9 cellular contexts compared by ENCODE assay signal in the genomic region with DNA sequence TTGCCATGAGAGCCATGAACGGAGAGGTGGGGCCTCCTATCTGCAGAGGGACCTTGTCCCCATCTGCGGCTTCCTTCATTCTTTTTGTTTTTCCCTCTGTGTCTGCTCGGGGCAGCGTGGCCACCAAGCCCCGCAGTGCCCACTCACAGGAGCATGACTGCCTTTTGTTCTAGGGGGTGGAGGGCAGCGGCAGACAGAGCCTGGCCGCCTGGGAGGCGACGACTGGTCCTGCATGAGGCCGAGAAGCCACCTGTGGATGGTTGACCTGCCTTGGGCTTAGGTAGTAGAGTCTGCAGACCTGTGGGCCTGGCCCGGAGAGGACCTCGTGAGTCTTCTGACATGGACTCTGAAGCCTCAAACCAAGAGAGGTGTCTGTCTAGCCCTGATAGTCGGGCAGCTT. TPM values are rescaled to one million over a fixed set of nuclear protein-coding genes. Genes with fewer than 3 reads are reported as not detected.
DNase-seq lines count a peak whose midpoint lies in the region; ATAC-seq, FAIRE-seq and TF ChIP-seq lines count a peak whose summit lies in the region.
"Had no signal": no experiment of that assay in that cellular context is flagged by ENCODE, and none has a peak within 500 bp of the region (broad histone marks: within the 10 kb centered on the region; RNA-seq: fewer than 3 reads in every experiment).

No MANE protein-coding gene starts in this region.

- peak overlapping the region; percentile 60 to 92 (median 63) for H3K4me3 ChIP-seq in keratinocyte (ENCODE audit: control insufficient read depth in 2 of 3, extremely low read depth in 1 of 3, insufficient read depth in 2 of 3, low read depth in 1 of 3, low read length in 3 of 3)
- peak overlapping the region; percentile 67 for H3K4me3 ChIP-seq in suprapubic skin

- H3K9me3 ChIP-seq in keratinocyte (ENCODE audit: control insufficient read depth, low read depth, low read length) (no peaks in the 10 kb centered on the region), suprapubic skin (no peaks in the 10 kb centered on the region)

- H3K27me3 ChIP-seq in keratinocyte (ENCODE audit: control insufficient read depth, extremely low read depth, insufficient read depth, low read length): no peaks in the 10 kb centered on the region
- H3K27me3 ChIP-seq in suprapubic skin: no peaks in the 10 kb centered on the region

- H3K79me2 ChIP-seq in keratinocyte (ENCODE audit: control insufficient read depth, insufficient read depth, low read length): peaks cover 20% of the 10 kb centered on the region

- H3K27ac ChIP-seq in keratinocyte (ENCODE audit: control insufficient read depth, insufficient read depth, low read length) (peak overlapping the region; percentile 96), suprapubic skin (peak overlapping the region; percentile 99)

- peaks cover 6 to 16% of the 10 kb centered on the region in 2 experiments for H3K36me3 ChIP-seq in keratinocyte (ENCODE audit: control insufficient read depth in 2 of 2, extremely low read depth in 1 of 2, insufficient read depth in 2 of 2, low read length in 2 of 2)
- H3K36me3 ChIP-seq in suprapubic skin: peaks cover 25% of the 10 kb centered on the region

- peaks cover 48% of the 10 kb centered on the region for H3K36me3 Mint-ChIP-seq in activated CD4-positive, alpha-beta T cell treated with anti-CD3 and anti-CD28 coated beads, Interleukin-2, amount 10 ng/mL, durations not matched to agents 7 days and 5 days (ENCODE audit: low read depth)
- peaks cover 3% of the 10 kb centered on the region for H3K36me3 Mint-ChIP-seq in activated naive CD8-positive, alpha-beta T cell

- FAIRE-seq in keratinocyte (lab: Jason Lieb, UNC) (no peak), HTR-8/SVneo (lab: Jason Lieb, UNC) (no peak)

- no peak overlapping the region for H2AFZ ChIP-seq in keratinocyte (ENCODE audit: control insufficient read depth, low read length)

- TF ChIP-seq CTCF in keratinocyte (optimal IDR thresholded peaks at IDR 0.05 in 1 of 3, IDR thresholded peaks at IDR 0.05 in 1 of 3, conservative IDR thresholded peaks at IDR 0.05 in 1 of 3; ENCODE audit: extremely low read depth in 1 of 3, insufficient read depth in 2 of 3, low read length in 3 of 3): no peak
- TF ChIP-seq CTCF in suprapubic skin (IDR thresholded peaks at IDR 0.05): no peak

- H3K4me2 ChIP-seq in keratinocyte (ENCODE audit: control insufficient read depth, extremely low read depth, insufficient read depth, low read depth, low read length): peak overlapping the region; percentile 85

- peaks cover 32% of the 10 kb centered on the region for H3K4me1 Mint-ChIP-seq in activated CD4-positive, alpha-beta T cell treated with anti-CD3 and anti-CD28 coated beads, Interleukin-2, amount 10 ng/mL, durations not matched to agents 7 days and 5 days
- peaks cover 23% of the 10 kb centered on the region for H3K4me1 Mint-ChIP-seq in activated naive CD8-positive, alpha-beta T cell (ENCODE audit: low read depth)

- 81% methylated on average over 13 of the region's 13 CpGs for WGBS in suprapubic skin

- POLR2A ChIA-PET in activated CD4-positive, alpha-beta T cell treated with anti-CD3 and anti-CD28 coated beads, Interleukin-2, amount 10 ng/mL, durations not matched to agents 7 days and 5 days (lab: Charles Lee): no interaction called here

- TF ChIP-seq POLR2A in suprapubic skin (IDR thresholded peaks at IDR 0.05): no peak

- no peaks in the 10 kb centered on the region for H3K9me3 Mint-ChIP-seq in activated CD4-positive, alpha-beta T cell treated with anti-CD3 and anti-CD28 coated beads, Interleukin-2, amount 10 ng/mL, durations not matched to agents 7 days and 5 days
- H3K9me3 Mint-ChIP-seq in activated naive CD8-positive, alpha-beta T cell (ENCODE audit: low read depth): no peaks in the 10 kb centered on the region

- peak overlapping the region; percentile 98 for H3K4me3 Mint-ChIP-seq in activated CD4-positive, alpha-beta T cell treated with anti-CD3 and anti-CD28 coated beads, Interleukin-2, amount 10 ng/mL, durations not matched to agents 7 days and 5 days
- H3K4me3 Mint-ChIP-seq in activated naive CD8-positive, alpha-beta T cell: peak overlapping the region; percentile 96

- no peak for DNase-seq in activated CD4-positive, alpha-beta T cell treated with anti-CD3 and anti-CD28 coated beads, Interleukin-2, amount 10 ng/mL, durations not matched to agents 7 days and 5 days
- no peak for DNase-seq in activated CD4-positive, alpha-beta T cell treated with anti-CD3 and anti-CD28 coated beads for 48 hours
- DNase-seq in keratinocyte (ENCODE audit: low read depth, low spot score) (no peak), suprapubic skin (ENCODE audit: low spot score in 2 of 2) (no peak), HTR-8/SVneo (ENCODE audit: insufficient read length, low spot score) (no peak), SW480 (ENCODE audit: low spot score) (no peak)

- ATAC-seq in esophagus mucosa: no peak
- ATAC-seq: activated CD4-positive, CD25-positive, alpha-beta regulatory T cell treated with anti-CD3 and anti-CD28 coated beads, Interleukin-2, amount 50 U/mL, for 24 hours had no signal

- peak overlapping the region; percentile 99 for H3K27ac Mint-ChIP-seq in activated CD4-positive, alpha-beta T cell treated with anti-CD3 and anti-CD28 coated beads, Interleukin-2, amount 10 ng/mL, durations not matched to agents 7 days and 5 days
- H3K27ac Mint-ChIP-seq in activated naive CD8-positive, alpha-beta T cell: peak overlapping the region; percentile 100

- no peaks in the 10 kb centered on the region for H3K9me1 ChIP-seq in keratinocyte (ENCODE audit: control insufficient read depth, extremely low read depth, insufficient read depth, low read length)

- dilution Hi-C loops in keratinocyte (cut with MboI; ENCODE audit: extremely low pct_ligation_motif_present, low sequenced_read_pairs): no loop called here

- CTCF ChIA-PET in activated CD4-positive, alpha-beta T cell treated with anti-CD3 and anti-CD28 coated beads, Interleukin-2, amount 10 ng/mL, durations not matched to agents 7 days and 5 days (lab: Charles Lee): no interaction called here

- H3K9ac ChIP-seq in keratinocyte (ENCODE audit: control insufficient read depth, extremely low read depth, insufficient read depth, low read length): peak overlapping the region; percentile 98

- TF ChIP-seq EP300 in suprapubic skin (IDR thresholded peaks at IDR 0.05): no peak

- H3K4me1 ChIP-seq in keratinocyte (ENCODE audit: control insufficient read depth, extremely low read depth, insufficient read depth, low read length) (peaks cover 26% of the 10 kb centered on the region), suprapubic skin (peaks cover 21% of the 10 kb centered on the region)

- H4K20me1 ChIP-seq in keratinocyte (ENCODE audit: control insufficient read depth, extremely low read depth, insufficient read depth, low read length): no peaks in the 10 kb centered on the region

- H3K27me3 Mint-ChIP-seq in activated CD4-positive, alpha-beta T cell treated with anti-CD3 and anti-CD28 coated beads, Interleukin-2, amount 10 ng/mL, durations not matched to agents 7 days and 5 days: no peaks in the 10 kb centered on the region
- no peaks in the 10 kb centered on the region for H3K27me3 Mint-ChIP-seq in activated naive CD8-positive, alpha-beta T cell

RNA-seq across cellular contexts. Expression of a gene that starts 1.4 kb away (rescaled TPM):
- total RNA-seq in activated CD4-positive, alpha-beta T cell treated with anti-CD3 and anti-CD28 coated beads, Interleukin-2, amount 10 ng/mL, durations not matched to agents 7 days and 5 days: 100 to 1,000 TPM; 270 to 289 TPM
- polyA plus RNA-seq in keratinocyte: 237 to 327 TPM (median 282 TPM) in 3 replicates
- polyA plus RNA-seq in keratinocyte (2011; ENCODE audit: low read depth): 38.2 TPM
- polyA plus RNA-seq in keratinocyte (2011; cell fraction: cytosol; rRNA removed): 198 and 205 TPM in 2 replicates
- 200 and 256 TPM in 2 replicates for polyA plus RNA-seq in keratinocyte (2011; cell fraction: nucleus; rRNA removed)
- polyA plus RNA-seq in keratinocyte (2012; ENCODE audit: low replicate concordance): 82.5 and 371 TPM in 2 replicates
- polyA minus RNA-seq in keratinocyte: 147 to 296 TPM (median 202 TPM) in 3 replicates
- polyA minus RNA-seq in keratinocyte (2011; cell fraction: cytosol; rRNA and poly(A)+ RNA removed): 149 TPM
- 74.6 and 96.0 TPM in 2 replicates for polyA minus RNA-seq in keratinocyte (2011; cell fraction: nucleus; rRNA and poly(A)+ RNA removed)
- total RNA-seq in suprapubic skin (100 to 1,000 TPM; 167 to 245 (median 204) TPM), esophagus mucosa (273 TPM)

RNA-seq across cellular contexts. Expression of a gene that starts 21.6 kb away (rescaled TPM):
- 10 to 100 TPM; 37.8 to 44.5 TPM for total RNA-seq in activated CD4-positive, alpha-beta T cell treated with anti-CD3 and anti-CD28 coated beads, Interleukin-2, amount 10 ng/mL, durations not matched to agents 7 days and 5 days
- 32.8 to 48.0 TPM (median 40.6 TPM) in 3 replicates for polyA plus RNA-seq in keratinocyte
- polyA plus RNA-seq in keratinocyte (2011; ENCODE audit: low read depth): 39.7 TPM
- 48.9 and 86.4 TPM in 2 replicates for polyA plus RNA-seq in keratinocyte (2011; cell fraction: cytosol; rRNA removed)
- polyA plus RNA-seq in keratinocyte (2011; cell fraction: nucleus; rRNA removed): 78.0 and 123 TPM in 2 replicates
- polyA plus RNA-seq in keratinocyte (2012; ENCODE audit: low replicate concordance): 92.0 and 98.0 TPM in 2 replicates
- polyA minus RNA-seq in keratinocyte: 36.3 to 211 TPM (median 40.0 TPM) in 3 replicates
- polyA minus RNA-seq in keratinocyte (2011; cell fraction: cytosol; rRNA and poly(A)+ RNA removed): 81.7 TPM
- polyA minus RNA-seq in keratinocyte (2011; cell fraction: nucleus; rRNA and poly(A)+ RNA removed): 31.0 and 34.7 TPM in 2 replicates
- total RNA-seq in suprapubic skin (100 to 1,000 TPM in 1 of 4 donors, 10 to 100 TPM in 3; 71.1 to 105 (median 93.2) TPM), esophagus mucosa (70.2 TPM)

RNA-seq across cellular contexts. Expression of a gene that starts 36.1 kb away (rescaled TPM):
- total RNA-seq in activated CD4-positive, alpha-beta T cell treated with anti-CD3 and anti-CD28 coated beads, Interleukin-2, amount 10 ng/mL, durations not matched to agents 7 days and 5 days: 10 to 100 TPM; 19.5 to 20.4 TPM
- 6.1 to 11.9 TPM (median 9.2 TPM) in 3 replicates for polyA plus RNA-seq in keratinocyte
- polyA plus RNA-seq in keratinocyte (2011; ENCODE audit: low read depth): 8.2 TPM
- 6.7 and 11.9 TPM in 2 replicates for polyA plus RNA-seq in keratinocyte (2011; cell fraction: cytosol; rRNA removed)
- polyA plus RNA-seq in keratinocyte (2011; cell fraction: nucleus; rRNA removed): 12.2 and 15.6 TPM in 2 replicates
- polyA plus RNA-seq in keratinocyte (2012; ENCODE audit: low replicate concordance): 8.8 and 15.8 TPM in 2 replicates
- polyA minus RNA-seq in keratinocyte: 8.2 to 37.2 TPM (median 20.4 TPM) in 3 replicates
- polyA minus RNA-seq in keratinocyte (2011; cell fraction: cytosol; rRNA and poly(A)+ RNA removed): 9.8 TPM
- polyA minus RNA-seq in keratinocyte (2011; cell fraction: nucleus; rRNA and poly(A)+ RNA removed): 6.9 and 10.6 TPM in 2 replicates
- total RNA-seq in suprapubic skin: 10 to 100 TPM; 12.9 to 21.2 (median 17.3) TPM
- total RNA-seq in esophagus mucosa: 10.4 TPM

RNA-seq across cellular contexts. Expression of a gene that starts 54.0 kb away (rescaled TPM):
- total RNA-seq in activated CD4-positive, alpha-beta T cell treated with anti-CD3 and anti-CD28 coated beads, Interleukin-2, amount 10 ng/mL, durations not matched to agents 7 days and 5 days: 100 to 1,000 TPM; 246 to 251 TPM
- polyA plus RNA-seq in keratinocyte: 157 to 285 TPM (median 194 TPM) in 3 replicates
- 30.6 TPM for polyA plus RNA-seq in keratinocyte (2011; ENCODE audit: low read depth)
- polyA plus RNA-seq in keratinocyte (2011; cell fraction: cytosol; rRNA removed): 89.5 and 123 TPM in 2 replicates
- polyA plus RNA-seq in keratinocyte (2011; cell fraction: nucleus; rRNA removed): 173 and 180 TPM in 2 replicates
- 87.8 and 273 TPM in 2 replicates for polyA plus RNA-seq in keratinocyte (2012; ENCODE audit: low replicate concordance)
- 265 to 582 TPM (median 337 TPM) in 3 replicates for polyA minus RNA-seq in keratinocyte
- polyA minus RNA-seq in keratinocyte (2011; cell fraction: cytosol; rRNA and poly(A)+ RNA removed): 143 TPM
- 55.9 and 60.6 TPM in 2 replicates for polyA minus RNA-seq in keratinocyte (2011; cell fraction: nucleus; rRNA and poly(A)+ RNA removed)
- total RNA-seq in suprapubic skin (10 to 100 TPM; 43.4 to 82.7 (median 71.9) TPM), esophagus mucosa (221 TPM)
